Comparison of ENCODE assay signal across 8 cellular contexts in genomic region chr1:161725888-161726630, GRCh38. TPM values are rescaled to one million over a fixed set of nuclear protein-coding genes. Genes with fewer than 3 reads are reported as not detected.
DNase-seq lines count a peak whose midpoint lies in the region; ATAC-seq and TF ChIP-seq lines count a peak whose summit lies in the region.

No MANE protein-coding gene starts in this region.

- no peaks in the 10 kb centered on the region for H3K36me3 Mint-ChIP-seq in neural progenitor cell

- DNase-seq in activated effector memory CD4-positive, alpha-beta T cell treated with anti-CD3 and anti-CD28 coated beads, Interleukin-2, amount 50 U/mL, for 16 hours = peak; percentile 71
- DNase-seq in activated effector memory CD4-positive, alpha-beta T cell treated with Interleukin-2 at 50 U/mL for 16 hours = no peak
- peak; percentile 52 for DNase-seq in PC-3
- DNase-seq in activated gamma-delta T cell (lab: John Stamatoyannopoulos, UW) = peak; percentile 14
- peak; percentile 64 for DNase-seq in foreskin melanocyte
- DNase-seq in neural progenitor cell (ENCODE audit: low spot score) = peak; percentile 71
- peak; percentile 74 to 81 for DNase-seq in aorta

- H4K20me1 ChIP-seq in PC-3 (ENCODE audit: low read length) (no peaks in the 10 kb centered on the region), neural progenitor cell (ENCODE audit: low read depth) (no peaks in the 10 kb centered on the region)

- intact Hi-C loops in PC-3 (cut with micrococcal nuclease) = no loop called here
- intact Hi-C loops in aorta (cut with DNase I) = no loop called here

- H3K27ac Mint-ChIP-seq in neural progenitor cell = peak overlapping the region; percentile 78

- H3K4me3 ChIP-seq in PC-3 (ENCODE audit: low read length) (peak overlapping the region; percentile 85), neural progenitor cell (peak overlapping the region; percentile 54), aorta (ENCODE audit: low read length in 2 of 2) (peak overlapping the region; percentile 45 to 57)

- H3F3A ChIP-seq in PC-3 (ENCODE audit: low read length, unreplicated experiment) = no peaks in the 10 kb centered on the region
- H3F3A ChIP-seq in neural progenitor cell (ENCODE audit: low read depth) = peaks cover 6% of the 10 kb centered on the region

- POLR2A ChIA-PET in PC-3 (lab: Charles Lee; ENCODE audit: unreplicated experiment) = no interaction called here

- ATAC-seq in HG03045 (IDR thresholded peaks at IDR 0.05; ENCODE audit: unreplicated experiment) (peak; percentile 27), PC-3 (peak; percentile 23), aorta (ENCODE audit: low FRiP score) (peak; percentile 50)

- no peaks in the 10 kb centered on the region for H3K9me3 Mint-ChIP-seq in neural progenitor cell

- TSS peak; percentile 63 for BruUV-seq in PC-3 (replicated peaks; lab: Mats Ljungman, UMichigan)

- H3K9me3 ChIP-seq in PC-3 (ENCODE audit: low read length) (no peaks in the 10 kb centered on the region), neural progenitor cell (ENCODE audit: low read depth) (no peaks in the 10 kb centered on the region), aorta (ENCODE audit: control insufficient read depth, low read length) (no peaks in the 10 kb centered on the region)

- H3K27ac ChIP-seq in PC-3 (ENCODE audit: low read length) (peak overlapping the region; percentile 72), neural progenitor cell (no peak overlapping the region), aorta (ENCODE audit: low read depth in 1 of 2, low read length in 2 of 2) (peak overlapping the region in 1 of 2 donors; percentile 60)

- no peaks in the 10 kb centered on the region for H3K9me2 ChIP-seq in PC-3 (replicated peaks; ENCODE audit: low read length)

- H3K4me1 ChIP-seq in PC-3 (ENCODE audit: insufficient read depth, low read length) = peaks cover 77% of the 10 kb centered on the region
- peaks cover 5% of the 10 kb centered on the region for H3K4me1 ChIP-seq in neural progenitor cell
- H3K4me1 ChIP-seq in aorta (ENCODE audit: control insufficient read depth in 1 of 2, insufficient read depth in 2 of 2, low read length in 2 of 2) = no peaks in the 10 kb centered on the region

- H3K79me2 ChIP-seq in PC-3 (ENCODE audit: low read length) (peaks cover 23% of the 10 kb centered on the region), neural progenitor cell (ENCODE audit: low read depth) (no peaks in the 10 kb centered on the region)

- H3K9ac ChIP-seq in PC-3 (ENCODE audit: low read length) = peak overlapping the region; percentile 84
- H3K9ac ChIP-seq in neural progenitor cell = peak overlapping the region; percentile 0

- H2AFZ ChIP-seq in PC-3 (ENCODE audit: low read length) = peak overlapping the region; percentile 87
- peak overlapping the region; percentile 97 for H2AFZ ChIP-seq in neural progenitor cell (replicated peaks)

- peak overlapping the region; percentile 99 for H3K4me2 ChIP-seq in PC-3 (ENCODE audit: low read length)
- peak overlapping the region; percentile 90 for H3K4me2 ChIP-seq in neural progenitor cell

- WGBS in aorta, 2 donors = 0 to 1% methylated on average over 43 of the region's 43 CpGs

- CTCF ChIA-PET in PC-3 (lab: Charles Lee) = interaction anchor here (0.6 to 1.3 kb wide), 3 partner anchors 12 to 501 kb away, joined by 5 to 15 read pairs (median 12); no protein-coding TSS in a partner anchor

- H3K27me3 ChIP-seq in PC-3 (ENCODE audit: low read length) (no peaks in the 10 kb centered on the region), neural progenitor cell (peaks cover 94% of the 10 kb centered on the region), aorta (ENCODE audit: control insufficient read depth in 1 of 2, insufficient read depth in 2 of 2, low read length in 1 of 2) (no peaks in the 10 kb centered on the region)

- peaks cover 22% of the 10 kb centered on the region for H3K27me3 Mint-ChIP-seq in neural progenitor cell (ENCODE audit: insufficient read depth, low read depth)

- H3K4me1 Mint-ChIP-seq in neural progenitor cell = peaks cover 6% of the 10 kb centered on the region

- H3K4me3 Mint-ChIP-seq in neural progenitor cell = peak overlapping the region; percentile 93

- TF ChIP-seq CTCF in PC-3 (conservative IDR thresholded peaks at IDR 0.05; ENCODE audit: low read depth, low read length) (no peak), neural progenitor cell (IDR thresholded peaks at IDR 0.05) (peak; percentile 44)

- H3K36me3 ChIP-seq in PC-3 (ENCODE audit: low read depth, low read length) (no peaks in the 10 kb centered on the region), neural progenitor cell (no peaks in the 10 kb centered on the region), aorta (ENCODE audit: control insufficient read depth in 1 of 2, insufficient read depth in 2 of 2, low read length in 1 of 2) (no peaks in the 10 kb centered on the region)

RNA-seq across cellular contexts. Expression of gene FCRLB, which starts 4.7 kb away (rescaled TPM):
- 10.2 and 12.7 TPM in 2 replicates for total RNA-seq in PC-3 (2014; rRNA removed)
- 0.19 TPM in 1 of 2 replicates, not detected in the other for total RNA-seq in neural progenitor cell (ENCODE audit: low replicate concordance)
- total RNA-seq in aorta = under 1 TPM; 0.49 to 0.66 TPM
- 1 to 10 TPM in 1 of 2 donors, under 1 TPM in 1; 0.36 to 2.0 TPM for polyA plus RNA-seq in aorta

RNA-seq across cellular contexts. Expression of gene FCRLA, which starts 19.0 kb away (rescaled TPM):
- total RNA-seq in PC-3 (2014; rRNA removed) (not detected in 2 replicates), neural progenitor cell (ENCODE audit: low replicate concordance) (not detected in 2 replicates), aorta (under 1 TPM in 1 of 2 donors, not detected in 1; 0.57 TPM)
- under 1 TPM; 0.10 to 0.38 TPM for polyA plus RNA-seq in aorta

RNA-seq across cellular contexts. Expression of gene DUSP12, which starts 23.5 kb away (rescaled TPM):
- total RNA-seq in PC-3 (2014; rRNA removed) = 82.2 and 97.6 TPM in 2 replicates
- 66.5 and 81.1 TPM in 2 replicates for total RNA-seq in neural progenitor cell (ENCODE audit: low replicate concordance)
- total RNA-seq in aorta = 10 to 100 TPM; 19.3 to 22.1 TPM
- 10 to 100 TPM; 25.7 to 30.1 TPM for polyA plus RNA-seq in aorta

RNA-seq across cellular contexts. Expression of gene ATF6, which starts 40.1 kb away (rescaled TPM):
- 19.2 and 19.7 TPM in 2 replicates for total RNA-seq in PC-3 (2014; rRNA removed)
- 22.3 and 31.7 TPM in 2 replicates for total RNA-seq in neural progenitor cell (ENCODE audit: low replicate concordance)
- total RNA-seq in aorta = 10 to 100 TPM; 30.4 to 30.5 TPM
- polyA plus RNA-seq in aorta = 1 to 10 TPM; 6.1 to 7.0 TPM
